9 cellular contexts compared by ENCODE assay signal in genomic region chr1:85134583-85135455, GRCh38.
DNase-seq lines count a peak whose midpoint lies in the region; ATAC-seq and TF ChIP-seq lines count a peak whose summit lies in the region.
"Had no signal": no experiment of that assay in that cellular context is flagged by ENCODE, and none has a peak within 500 bp of the region (broad histone marks: within the 10 kb centered on the region; RNA-seq: fewer than 3 reads in every experiment).

No MANE protein-coding gene starts in this region.

- H3K4me1 ChIP-seq in osteoblast (ENCODE audit: insufficient read depth, low read length): no peaks in the 10 kb centered on the region
- H3K4me1 ChIP-seq in ascending aorta: peaks cover 0 to 10% of the 10 kb centered on the region in 2 donors

- TF ChIP-seq POLR2A in erythroblast (IDR thresholded peaks at IDR 0.05; ENCODE audit: low read length): no peak

- no peaks in the 10 kb centered on the region for H3K27me3 ChIP-seq in osteoblast (ENCODE audit: insufficient read depth, low read length)
- H3K27me3 ChIP-seq in ascending aorta: no peaks in the 10 kb centered on the region

- no peaks in the 10 kb centered on the region for H3K4me1 Mint-ChIP-seq in glutamatergic neuron (ENCODE audit: low read depth, unreplicated experiment)

- peaks cover 3% of the 10 kb centered on the region for H3K27me3 Mint-ChIP-seq in glutamatergic neuron (ENCODE audit: unreplicated experiment)

- H3K27ac ChIP-seq in osteoblast (ENCODE audit: low read depth, low read length): no peak overlapping the region
- H3K27ac ChIP-seq in ascending aorta: no peak overlapping the region
- H3K27ac ChIP-seq: neural progenitor cell had no signal

- TF ChIP-seq CTCF in osteoblast (IDR thresholded peaks at IDR 0.05; ENCODE audit: extremely low read depth, low read depth, low read length) (no peak), ascending aorta (IDR thresholded peaks at IDR 0.05) (no peak), glutamatergic neuron (IDR thresholded peaks at IDR 0.05; ENCODE audit: partially characterized antibody, unreplicated experiment) (no peak)

- intact Hi-C loops in ascending aorta (cut with DNase I): no loop called here
- intact Hi-C loops in left ventricle myocardium superior (cut with micrococcal nuclease): no loop called here

- H3K9me3 ChIP-seq in osteoblast (ENCODE audit: low read depth, low read length) (no peaks in the 10 kb centered on the region), ascending aorta (no peaks in the 10 kb centered on the region)

- no peaks in the 10 kb centered on the region for H3K36me3 Mint-ChIP-seq in glutamatergic neuron (ENCODE audit: unreplicated experiment)
- H3K36me3 Mint-ChIP-seq: neural progenitor cell had no signal

- H3K36me3 ChIP-seq in osteoblast (ENCODE audit: insufficient read depth, low read length) (no peaks in the 10 kb centered on the region), ascending aorta (no peaks in the 10 kb centered on the region)
- H3K36me3 ChIP-seq: neural progenitor cell had no signal

- H2AFZ ChIP-seq in osteoblast (ENCODE audit: low read length): no peak overlapping the region
- H2AFZ ChIP-seq: neural progenitor cell had no signal

- no peak overlapping the region for H3K4me2 ChIP-seq in osteoblast (ENCODE audit: insufficient read depth, low read length)
- H3K4me2 ChIP-seq: neural progenitor cell had no signal

- DNase-seq in G401 (ENCODE audit: low spot score) (peak; percentile 48), NCI-H2107 (lab: John Stamatoyannopoulos, UW) (peak; percentile 61), dedifferentiated amniotic fluid mesenchymal stem cell (ENCODE audit: extremely low spot score) (peak; percentile 82), osteoblast (ENCODE audit: insufficient read length, low spot score, missing footprints) (peak; percentile 56), ascending aorta (ENCODE audit: low spot score in 2 of 2) (no peak), erythroblast (lab: John Stamatoyannopoulos, UW) (no peak), glutamatergic neuron (no peak), left ventricle myocardium superior (no peak)

- H3K27ac Mint-ChIP-seq in glutamatergic neuron (ENCODE audit: unreplicated experiment): no peak overlapping the region
- H3K27ac Mint-ChIP-seq: neural progenitor cell had no signal

- ATAC-seq in left ventricle myocardium superior: no peak

- H3K4me3 ChIP-seq in osteoblast (ENCODE audit: insufficient read depth, low read length) (no peak overlapping the region), ascending aorta (no peak overlapping the region)
- H3K4me3 ChIP-seq: neural progenitor cell had no signal

- no peaks in the 10 kb centered on the region for H3K79me2 ChIP-seq in osteoblast (ENCODE audit: insufficient read depth, low read length)

- no peaks in the 10 kb centered on the region for H4K20me1 ChIP-seq in osteoblast (ENCODE audit: insufficient read depth, low read length)

- no peak overlapping the region for H3K4me3 Mint-ChIP-seq in glutamatergic neuron (ENCODE audit: unreplicated experiment)
- H3K4me3 Mint-ChIP-seq: neural progenitor cell had no signal

- no peaks in the 10 kb centered on the region for H3K9me3 Mint-ChIP-seq in glutamatergic neuron (ENCODE audit: unreplicated experiment)
- H3K9me3 Mint-ChIP-seq: neural progenitor cell had no signal

- in situ Hi-C loops in G401 (cut with HindIII; ENCODE audit: low sequenced_read_pairs): no loop called here

Comparison
In these comparisons a context has a peak if more than half of its experiments do, and no peak if none do; other contexts are left out.
1. DNase-seq: peak in G401 (single experiment), NCI-H2107 (single experiment), dedifferentiated amniotic fluid mesenchymal stem cell (single experiment) and osteoblast (single experiment); none in ascending aorta (0 of 2), erythroblast (0 of 2), glutamatergic neuron (single experiment) and left ventricle myocardium superior (single experiment).